In genomic region chr12:124847675-124848074, GRCh38 we compare ENCODE assay signal across 12 cellular contexts. TPM values are rescaled to one million over a fixed set of nuclear protein-coding genes. Genes with fewer than 3 reads are reported as not detected.
DNase-seq lines count a peak whose midpoint lies in the region; ATAC-seq and TF ChIP-seq lines count a peak whose summit lies in the region.
"Had no signal": no experiment of that assay in that cellular context is flagged by ENCODE, and none has a peak within 500 bp of the region (broad histone marks: within the 10 kb centered on the region; RNA-seq: fewer than 3 reads in every experiment).

No MANE protein-coding gene starts in this region.

- H3K4me1 Mint-ChIP-seq in activated T-helper 1 cell treated with anti-CD3 and anti-CD28 coated beads, Interleukin-12 subunit alpha, Interleukin-12 subunit beta, Interleukin-2, Interleukin-4 antibody, amounts not matched to agents 30 ng/mL and 10 ng/mL and 1 ng/mL, durations not matched to agents 14 hours and 24 hours and 36 hours (ENCODE audit: low read depth), result peaks cover 7% of the 10 kb centered on the region

- H3K9me3 Mint-ChIP-seq in activated T-helper 1 cell treated with anti-CD3 and anti-CD28 coated beads, Interleukin-12 subunit alpha, Interleukin-12 subunit beta, Interleukin-2, Interleukin-4 antibody, amounts not matched to agents 30 ng/mL and 10 ng/mL and 1 ng/mL, durations not matched to agents 14 hours and 24 hours and 36 hours, result no peaks in the 10 kb centered on the region
- H3K9me3 Mint-ChIP-seq: natural killer cell; T-helper 2 cell treated with Interferon-gamma antibody and Interleukin-4, amounts not matched to agents 5 μg/mL and 100 μg/mL, for 36 hours had no signal

- WGBS in gastroesophageal sphincter (ENCODE audit: low coverage in 1 of 2), 2 donors, result 61 to 67% methylated on average over 3 of the region's 3 CpGs

- H3K36me3 ChIP-seq in A673 (ENCODE audit: insufficient read depth, low read length, poor library complexity, severe bottlenecking) (no peaks in the 10 kb centered on the region), gastroesophageal sphincter (no peaks in the 10 kb centered on the region)
- H3K36me3 ChIP-seq: thoracic aorta had no signal

- H3K36me3 Mint-ChIP-seq in activated T-helper 1 cell treated with anti-CD3 and anti-CD28 coated beads, Interleukin-12 subunit alpha, Interleukin-12 subunit beta, Interleukin-2, Interleukin-4 antibody, amounts not matched to agents 30 ng/mL and 10 ng/mL and 1 ng/mL, durations not matched to agents 14 hours and 24 hours and 36 hours (ENCODE audit: low read depth), result no peaks in the 10 kb centered on the region
- H3K36me3 Mint-ChIP-seq: natural killer cell had no signal

- no peak for TF ChIP-seq POLR2A in gastroesophageal sphincter (IDR thresholded peaks at IDR 0.05)

- POLR2A ChIA-PET in A673 (lab: Charles Lee; ENCODE audit: low non-redundant PET), result no interaction called here

- no peak for TF ChIP-seq CTCF in A673 (conservative IDR thresholded peaks at IDR 0.05; ENCODE audit: low read depth, low read length)
- no peak for TF ChIP-seq CTCF in VCaP (conservative IDR thresholded peaks at IDR 0.05)
- TF ChIP-seq CTCF in gastroesophageal sphincter (IDR thresholded peaks at IDR 0.05), result no peak

- ATAC-seq in gastroesophageal sphincter, result no peak
- ATAC-seq in GM19463 (IDR thresholded peaks at IDR 0.05; ENCODE audit: unreplicated experiment), result no peak
- ATAC-seq: natural killer cell had no signal

- no peaks in the 10 kb centered on the region for H3K27me3 ChIP-seq in A673 (replicated peaks; ENCODE audit: insufficient read depth, low read depth, low read length, poor library complexity)
- H3K27me3 ChIP-seq in gastroesophageal sphincter, result no peaks in the 10 kb centered on the region

- peaks cover 2% of the 10 kb centered on the region for H3K27me3 Mint-ChIP-seq in activated T-helper 1 cell treated with anti-CD3 and anti-CD28 coated beads, Interleukin-12 subunit alpha, Interleukin-12 subunit beta, Interleukin-2, Interleukin-4 antibody, amounts not matched to agents 30 ng/mL and 10 ng/mL and 1 ng/mL, durations not matched to agents 14 hours and 24 hours and 36 hours (ENCODE audit: insufficient read depth)

- no peak for TF ChIP-seq EP300 in gastroesophageal sphincter (IDR thresholded peaks at IDR 0.05)

- H3K9me3 ChIP-seq in A673 (ENCODE audit: low read depth, low read length, poor library complexity, severe bottlenecking), result no peaks in the 10 kb centered on the region
- H3K9me3 ChIP-seq in gastroesophageal sphincter, result no peaks in the 10 kb centered on the region
- H3K9me3 ChIP-seq: thoracic aorta had no signal

- BruUV-seq in A673 (replicated peaks; lab: Mats Ljungman, UMichigan), result no TSS peak

- H3K4me1 ChIP-seq in A673 (ENCODE audit: insufficient read depth, low read length, poor library complexity, severe bottlenecking), result no peaks in the 10 kb centered on the region
- peaks cover 0 to 37% (median 7%) of the 10 kb centered on the region in 3 donors for H3K4me1 ChIP-seq in gastroesophageal sphincter

- intact Hi-C loops in A673 (cut with micrococcal nuclease; ENCODE audit: unreplicated experiment), result no loop called here
- intact Hi-C loops in activated T-helper 1 cell treated with anti-CD3 and anti-CD28 coated beads, Interleukin-12 subunit alpha, Interleukin-12 subunit beta, Interleukin-2, Interleukin-4 antibody, amounts not matched to agents 30 ng/mL and 10 ng/mL and 1 ng/mL, durations not matched to agents 14 hours and 24 hours and 36 hours (cut with micrococcal nuclease), result no loop called here

- H3K27ac Mint-ChIP-seq in activated T-helper 1 cell treated with anti-CD3 and anti-CD28 coated beads, Interleukin-12 subunit alpha, Interleukin-12 subunit beta, Interleukin-2, Interleukin-4 antibody, amounts not matched to agents 30 ng/mL and 10 ng/mL and 1 ng/mL, durations not matched to agents 14 hours and 24 hours and 36 hours, result no peak overlapping the region
- H3K27ac Mint-ChIP-seq: natural killer cell; T-helper 2 cell treated with Interferon-gamma antibody and Interleukin-4, amounts not matched to agents 5 μg/mL and 100 μg/mL, for 36 hours had no signal

- CTCF ChIA-PET in A673 (lab: Charles Lee), result no interaction called here

- DNase-seq in A673 (ENCODE audit: low spot score), result no peak
- peak; percentile 88 for DNase-seq in occipital lobe (lab: John Stamatoyannopoulos, UW)
- no peak for DNase-seq in activated T-helper 1 cell treated with anti-CD3 and anti-CD28 coated beads, Interleukin-12 subunit alpha, Interleukin-12 subunit beta, Interleukin-2, Interleukin-4 antibody, amounts not matched to agents 30 ng/mL and 10 ng/mL and 1 ng/mL, durations not matched to agents 14 hours and 24 hours and 36 hours (ENCODE audit: low spot score)
- DNase-seq in activated CD4-positive, CD25-positive, alpha-beta regulatory T cell (lab: John Stamatoyannopoulos, UW), result no peak
- no peak for DNase-seq in GM19240 (ENCODE audit: insufficient read length, low spot score)
- DNase-seq: natural killer cell, NCI-H146 had no signal

- no peak overlapping the region for H3K4me3 Mint-ChIP-seq in activated T-helper 1 cell treated with anti-CD3 and anti-CD28 coated beads, Interleukin-12 subunit alpha, Interleukin-12 subunit beta, Interleukin-2, Interleukin-4 antibody, amounts not matched to agents 30 ng/mL and 10 ng/mL and 1 ng/mL, durations not matched to agents 14 hours and 24 hours and 36 hours
- H3K4me3 Mint-ChIP-seq: natural killer cell; T-helper 2 cell treated with Interferon-gamma antibody and Interleukin-4, amounts not matched to agents 5 μg/mL and 100 μg/mL, for 36 hours had no signal

- H3K4me3 ChIP-seq in A673 (ENCODE audit: low read depth, low read length, poor library complexity, severe bottlenecking) (no peak overlapping the region), gastroesophageal sphincter (no peak overlapping the region)
- H3K4me3 ChIP-seq: thoracic aorta had no signal

- H3K27ac ChIP-seq in A673 (ENCODE audit: low read depth, low read length, poor library complexity, severe bottlenecking) (peak overlapping the region; percentile 45), VCaP (peak overlapping the region; percentile 60), gastroesophageal sphincter (peak overlapping the region in 3 of 4 donors; percentile 44 to 62 (median 50))
- H3K27ac ChIP-seq: thoracic aorta had no signal

RNA-seq across cellular contexts. Expression of gene SCARB1, which starts 16.0 kb away (rescaled TPM):
- 61.5 and 74.6 TPM in 2 replicates for total RNA-seq in A673 (2021)
- total RNA-seq in gastroesophageal sphincter, result 10 to 100 TPM in 3 of 4 donors, 1 to 10 TPM in 1; 6.8 to 13.9 (median 11.5) TPM
- total RNA-seq in occipital lobe, result 8.9 TPM
- total RNA-seq in activated T-helper 1 cell treated with anti-CD3 and anti-CD28 coated beads, Interleukin-12 subunit alpha, Interleukin-12 subunit beta, Interleukin-2, Interleukin-4 antibody, amounts not matched to agents 30 ng/mL and 10 ng/mL and 1 ng/mL, durations not matched to agents 14 hours and 24 hours and 36 hours, result 17.9 and 18.5 TPM in 2 replicates
